ENCODE assay signal across 22 cellular contexts in genomic region chr2:48694143-48694542, GRCh38.
DNase-seq lines count a peak whose midpoint lies in the region; ATAC-seq and TF ChIP-seq lines count a peak whose summit lies in the region.
"Had no signal": no experiment of that assay in that cellular context is flagged by ENCODE, and none has a peak within 500 bp of the region (broad histone marks: within the 10 kb centered on the region; RNA-seq: fewer than 3 reads in every experiment).

No MANE protein-coding gene starts in this region.

- CTCF ChIA-PET in activated CD8-positive, alpha-beta memory T cell treated with anti-CD3 and anti-CD28 coated beads, Interleukin-2, amount 10 ng/mL, durations not matched to agents 7 days and 5 days (lab: Charles Lee), result no interaction called here

- no peaks in the 10 kb centered on the region for H3K27me3 Mint-ChIP-seq in activated CD8-positive, alpha-beta memory T cell treated with anti-CD3 and anti-CD28 coated beads, Interleukin-2, amount 10 ng/mL, durations not matched to agents 7 days and 5 days

- no peak for ATAC-seq in activated CD8-positive, alpha-beta memory T cell treated with anti-CD3 and anti-CD28 coated beads, Interleukin-2, amount 10 ng/mL, durations not matched to agents 7 days and 5 days
- ATAC-seq: activated CD4-positive, CD25-positive, alpha-beta regulatory T cell treated with anti-CD3 and anti-CD28 coated beads, Interleukin-2, amount 50 U/mL, for 24 hours; K562; stimulated activated naive CD8-positive, alpha-beta T cell treated with anti-CD3 and anti-CD28 coated beads, Interleukin-15, Interleukin-2, amounts not matched to agents 100 U/mL and 50 U/mL, for 24 hours had no signal

- no peaks in the 10 kb centered on the region for H3K36me3 Mint-ChIP-seq in activated CD8-positive, alpha-beta memory T cell treated with anti-CD3 and anti-CD28 coated beads, Interleukin-2, amount 10 ng/mL, durations not matched to agents 7 days and 5 days

- no peaks in the 10 kb centered on the region for H3K4me1 Mint-ChIP-seq in activated CD8-positive, alpha-beta memory T cell treated with anti-CD3 and anti-CD28 coated beads, Interleukin-2, amount 10 ng/mL, durations not matched to agents 7 days and 5 days

- H3K4me3 ChIP-seq in choroid plexus epithelial cell (ENCODE audit: low read depth, low read length), result no peak overlapping the region
- H3K4me3 ChIP-seq: hepatocyte, K562, prostate gland, uterus had no signal

- TF ChIP-seq RAD21 in Ishikawa (IDR thresholded peaks at IDR 0.05; ENCODE audit: low read depth), result 0 out of 2 replicates have a peak, but pooled peaks have one; percentile 4

- no peak overlapping the region for H3K27ac Mint-ChIP-seq in activated CD8-positive, alpha-beta memory T cell treated with anti-CD3 and anti-CD28 coated beads, Interleukin-2, amount 10 ng/mL, durations not matched to agents 7 days and 5 days
- H3K27ac Mint-ChIP-seq: dendritic cell treated with granulocyte-macrophage colony-stimulating factor and Interleukin-4, amounts not matched to agents 40 ng/mL and 50 ng/mL, for 4 days; T-helper 1 cell treated with Interleukin-12 subunit alpha and Interleukin-12 subunit beta and Interleukin-4 antibody, amounts not matched to agents 30 μg/mL and 1 μg/mL, for 36 hours had no signal

- no peaks in the 10 kb centered on the region for H3K9me3 Mint-ChIP-seq in activated CD8-positive, alpha-beta memory T cell treated with anti-CD3 and anti-CD28 coated beads, Interleukin-2, amount 10 ng/mL, durations not matched to agents 7 days and 5 days (ENCODE audit: low read depth)
- H3K9me3 Mint-ChIP-seq: dendritic cell treated with granulocyte-macrophage colony-stimulating factor and Interleukin-4, amounts not matched to agents 40 ng/mL and 50 ng/mL, for 4 days; T-helper 1 cell treated with Interleukin-12 subunit alpha and Interleukin-12 subunit beta and Interleukin-4 antibody, amounts not matched to agents 30 μg/mL and 1 μg/mL, for 36 hours had no signal

- H3K4me3 Mint-ChIP-seq in activated CD8-positive, alpha-beta memory T cell treated with anti-CD3 and anti-CD28 coated beads, Interleukin-2, amount 10 ng/mL, durations not matched to agents 7 days and 5 days, result no peak overlapping the region
- H3K4me3 Mint-ChIP-seq: dendritic cell treated with granulocyte-macrophage colony-stimulating factor and Interleukin-4, amounts not matched to agents 40 ng/mL and 50 ng/mL, for 4 days; T-helper 1 cell treated with Interleukin-12 subunit alpha and Interleukin-12 subunit beta and Interleukin-4 antibody, amounts not matched to agents 30 μg/mL and 1 μg/mL, for 36 hours had no signal

- TF ChIP-seq EP300 in Ishikawa (IDR thresholded peaks at IDR 0.05; ENCODE audit: borderline replicate concordance), result peak; percentile 63; the same call in 1 of the 2 replicates

- H3K27ac ChIP-seq in substantia nigra (ENCODE audit: low read depth, low read length, poor library complexity, severe bottlenecking), result no peak overlapping the region
- H3K27ac ChIP-seq: hepatocyte, prostate gland, uterus had no signal

- TF ChIP-seq CTCF in choroid plexus epithelial cell (conservative IDR thresholded peaks at IDR 0.05; ENCODE audit: low read depth, low read length), result no peak

- peak; percentile 17 for DNase-seq in AG08395 (ENCODE audit: low spot score)
- DNase-seq in choroid plexus epithelial cell (ENCODE audit: low read depth), result peak; percentile 67
- peak; percentile 86 for DNase-seq in kidney tubule cell (ENCODE audit: low spot score)
- no peak for DNase-seq in substantia nigra (lab: John Stamatoyannopoulos, UW)
- no peak for DNase-seq in NCI-H82 (lab: John Stamatoyannopoulos, UW)
- no peak for DNase-seq in activated CD8-positive, alpha-beta memory T cell treated with anti-CD3 and anti-CD28 coated beads, Interleukin-2, amount 10 ng/mL, durations not matched to agents 7 days and 5 days
- no peak for DNase-seq in stimulated activated CD4-positive, alpha-beta T cell treated with anti-CD3 and anti-CD28 coated beads, Interleukin-4, amount 100 ng/mL, for 24 hours
- DNase-seq: ACHN; activated gamma-delta T cell; anterior cingulate cortex; NCI-H1092; NK-92 treated with Interleukin-12 subunit alpha and Interleukin-12 subunit beta, amount 100 ng/mL, for 24 hours; stimulated activated CD4-positive, alpha-beta T cell treated with anti-CD3 and anti-CD28 coated beads, Interleukin-12 subunit alpha, Interleukin-12 subunit beta, amount 100 ng/mL, for 4 hours; stimulated activated naive CD8-positive, alpha-beta T cell treated with anti-CD3 and anti-CD28 coated beads, Interleukin-15, Interleukin-2, amounts not matched to agents 100 U/mL and 50 U/mL, for 24 hours; uterus had no signal

TF ChIP-seq in Ishikawa, 13 proteins besides CTCF, POLR2A, EP300 and RAD21:
- no peak; the same call in 1 of the 2 replicates for TF ChIP-seq NFIC (IDR thresholded peaks at IDR 0.05)
- TF ChIP-seq YY1 (IDR thresholded peaks at IDR 0.05; ENCODE audit: low read depth), result no peak
- TF ChIP-seq TCF12 (IDR thresholded peaks at IDR 0.05; ENCODE audit: low read depth), result 0 out of 2 replicates have a peak, but pooled peaks have one; percentile 29
- peak; percentile 80 for TF ChIP-seq TEAD4 (IDR thresholded peaks at IDR 0.05)

Comparison
In these comparisons a context has a peak if more than half of its experiments do, and no peak if none do; other contexts are left out.
1. DNase-seq: peak in AG08395 (single experiment), choroid plexus epithelial cell (single experiment) and kidney tubule cell (single experiment); none in substantia nigra (0 of 49), NCI-H82 (single experiment), activated CD8-positive, alpha-beta memory T cell treated with anti-CD3 and anti-CD28 coated beads, Interleukin-2, amount 10 ng/mL, durations not matched to agents 7 days and 5 days (single experiment) and stimulated activated CD4-positive, alpha-beta T cell treated with anti-CD3 and anti-CD28 coated beads, Interleukin-4, amount 100 ng/mL, for 24 hours (single experiment).